Comparison of ENCODE assay signal across 7 cellular contexts in the genomic region with DNA sequence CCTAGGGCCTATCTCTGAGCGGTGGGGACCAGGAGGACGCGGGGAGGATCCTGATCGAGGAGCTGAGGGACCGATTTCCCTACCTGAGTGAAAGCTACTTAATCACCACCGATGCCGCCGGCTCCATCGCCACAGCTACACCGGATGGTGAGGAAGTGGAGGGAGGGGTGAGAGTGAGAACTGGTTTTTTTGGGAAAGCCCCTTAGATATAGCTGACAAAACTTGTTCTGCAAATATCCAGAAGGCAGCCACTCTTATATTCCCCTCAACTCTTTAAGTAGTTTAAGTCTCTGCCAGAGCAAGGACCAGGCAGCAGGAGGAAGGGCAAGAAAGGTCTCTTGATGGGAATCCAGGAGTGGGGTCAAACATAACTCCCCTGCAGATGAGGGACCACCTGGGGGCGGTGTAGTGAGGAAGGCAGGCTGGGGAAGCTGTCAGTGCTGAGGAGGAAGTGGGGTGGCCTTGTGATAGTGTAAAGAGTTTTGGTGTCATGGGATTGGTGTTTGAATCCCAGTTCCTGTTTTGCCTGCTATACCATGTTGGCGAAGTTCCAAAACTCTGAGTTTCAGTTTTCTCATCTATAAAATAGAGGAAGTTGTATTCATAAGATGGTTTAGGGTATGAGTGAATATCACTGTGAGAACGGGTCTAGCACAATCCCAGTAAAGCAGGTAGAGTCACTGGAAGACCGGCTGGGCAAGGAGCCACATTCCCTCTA. TPM values are rescaled to one million over a fixed set of nuclear protein-coding genes. Genes with fewer than 3 reads are reported as not detected.
DNase-seq lines count a peak whose midpoint lies in the region; ATAC-seq and TF ChIP-seq lines count a peak whose summit lies in the region.

No MANE protein-coding gene starts in this region.

- no peaks in the 10 kb centered on the region for H3K27me3 Mint-ChIP-seq in activated B cell treated with CpG ODN at 0.5 μM for 24 hours

- H3K36me3 Mint-ChIP-seq in activated B cell treated with CpG ODN at 0.5 μM for 24 hours (ENCODE audit: low read depth), result peaks cover 71% of the 10 kb centered on the region

- no peaks in the 10 kb centered on the region for H3K9me3 ChIP-seq in thyroid gland

- DNase-seq in GM19240 (ENCODE audit: insufficient read length, low spot score) (peak; percentile 61), activated B cell treated with CpG ODN at 0.5 μM for 24 hours (peak; percentile 64), dorsolateral prefrontal cortex (no peak), NCI-H2227 (lab: John Stamatoyannopoulos, UW; ENCODE audit: unreplicated experiment) (no peak), thyroid gland (no peak)
- DNase-seq in stimulated activated CD4-positive, alpha-beta T cell treated with anti-CD3 and anti-CD28 coated beads, Interleukin-15, amount 100 ng/mL, for 24 hours, result peak; percentile 69

- ATAC-seq in HG03354 (IDR thresholded peaks at IDR 0.05; ENCODE audit: poor library complexity, severe bottlenecking, unreplicated experiment) (peak; percentile 45), activated B cell treated with CpG ODN at 0.5 μM for 24 hours (ENCODE audit: low read depth) (peak; percentile 54)

- H3K27ac Mint-ChIP-seq in activated B cell treated with CpG ODN at 0.5 μM for 24 hours, result peak overlapping the region; percentile 99

- WGBS in thyroid gland, 2 donors, result 71 to 79% methylated on average over 14 of the region's 14 CpGs

- H3K27ac ChIP-seq in dorsolateral prefrontal cortex, result peak overlapping the region in 38 of 59 donors; percentile 1 to 70 (median 38)
- H3K27ac ChIP-seq in thyroid gland, result no peak overlapping the region

- H3K9me3 Mint-ChIP-seq in activated B cell treated with CpG ODN at 0.5 μM for 24 hours, result no peaks in the 10 kb centered on the region

- H3K27me3 ChIP-seq in dorsolateral prefrontal cortex (no peaks in the 10 kb centered on the region), thyroid gland (no peaks in the 10 kb centered on the region)

- CTCF ChIA-PET in activated B cell treated with CpG ODN at 0.5 μM for 24 hours (lab: Charles Lee), result interaction anchor here (1.6 to 4.0 kb wide), 5 partner anchors 22 to 259 kb away, joined by 4 to 26 read pairs (median 15); partner anchors contain the start of genes MCEE, MPHOSPH10 and ZNF638

- peak overlapping the region; percentile 97 for H3K4me3 Mint-ChIP-seq in activated B cell treated with CpG ODN at 0.5 μM for 24 hours

- peaks cover 7 to 27% of the 10 kb centered on the region in 2 donors for H3K36me3 ChIP-seq in thyroid gland

- TF ChIP-seq POLR2A in thyroid gland (IDR thresholded peaks at IDR 0.05), result no peak

- H3K4me1 Mint-ChIP-seq in activated B cell treated with CpG ODN at 0.5 μM for 24 hours, result peaks cover 75% of the 10 kb centered on the region

- intact Hi-C loops in activated B cell treated with CpG ODN at 0.5 μM for 24 hours (cut with micrococcal nuclease), result loop anchor here (1.0 kb wide), 2 partner anchors 23 to 58 kb away; partner anchors contain the start of genes MCEE and MPHOSPH10
- intact Hi-C loops in dorsolateral prefrontal cortex (cut with DNase I), result no loop called here
- intact Hi-C loops in thyroid gland (cut with DNase I), result loop anchor here (10.0 kb wide), 1 partner anchor 53 kb away; no protein-coding TSS in a partner anchor

- H3K4me3 ChIP-seq in dorsolateral prefrontal cortex (peak overlapping the region in 8 of 59 donors; percentile 1 to 100 (median 14)), thyroid gland (replicated peaks in 1 of 3) (no peak overlapping the region)

- H3K4me1 ChIP-seq in thyroid gland, result peaks cover 21 to 24% of the 10 kb centered on the region in 2 donors

- TF ChIP-seq CTCF in activated B cell treated with CpG ODN at 0.5 μM for 24 hours (IDR thresholded peaks at IDR 0.05) (no peak), dorsolateral prefrontal cortex (IDR thresholded peaks at IDR 0.05 in 54 of 56, conservative IDR thresholded peaks at IDR 0.05 in 2 of 56; ENCODE audit: low read depth in 1 of 56, partially characterized antibody in 56 of 56) (peak in 3 of 56 donors; percentile 10 to 28 (median 18)), thyroid gland (IDR thresholded peaks at IDR 0.05) (no peak)

- POLR2A ChIA-PET in activated B cell treated with CpG ODN at 0.5 μM for 24 hours (lab: Charles Lee), result interaction anchor here (1.0 to 7.5 kb wide), 15 partner anchors 9 to 1999 kb away, joined by 3 to 170 read pairs (median 4); partner anchors contain the start of genes MCEE, MPHOSPH10, PAIP2B and SFXN5

RNA-seq across cellular contexts. Expression of gene NAGK, which starts 3.4 kb away (rescaled TPM):
- total RNA-seq in activated B cell treated with CpG ODN at 0.5 μM for 24 hours (175 and 208 TPM in 2 replicates), dorsolateral prefrontal cortex (100 to 1,000 TPM in 47 of 120 experiments, 10 to 100 TPM in 73; 70.6 to 123 (median 96.5) TPM), thyroid gland (10 to 100 TPM; 40.5 to 88.0 (median 70.0) TPM)

RNA-seq across cellular contexts. Expression of gene MCEE, which starts 58.2 kb away (rescaled TPM):
- total RNA-seq in activated B cell treated with CpG ODN at 0.5 μM for 24 hours, result 11.1 and 12.2 TPM in 2 replicates
- total RNA-seq in dorsolateral prefrontal cortex, result 10 to 100 TPM in 105 of 120 experiments, 1 to 10 TPM in 15; 6.9 to 20.7 (median 12.9) TPM
- total RNA-seq in thyroid gland, result 10 to 100 TPM; 15.7 to 24.2 (median 18.3) TPM

RNA-seq across cellular contexts. Expression of gene MPHOSPH10, which starts 58.6 kb away (rescaled TPM):
- total RNA-seq in activated B cell treated with CpG ODN at 0.5 μM for 24 hours (47.6 and 47.8 TPM in 2 replicates), dorsolateral prefrontal cortex (10 to 100 TPM; 19.7 to 40.3 (median 30.2) TPM), thyroid gland (10 to 100 TPM; 27.6 to 53.2 (median 39.3) TPM)

Comparison
In these comparisons a context has a peak if more than half of its experiments do, and no peak if none do; other contexts are left out.
1. DNase-seq: peak in GM19240 (single experiment), activated B cell treated with CpG ODN at 0.5 μM for 24 hours (single experiment) and stimulated activated CD4-positive, alpha-beta T cell treated with anti-CD3 and anti-CD28 coated beads, Interleukin-15, amount 100 ng/mL, for 24 hours (single experiment); none in dorsolateral prefrontal cortex (0 of 10), NCI-H2227 (single experiment) and thyroid gland (0 of 2).
2. H3K27ac ChIP-seq: peak in dorsolateral prefrontal cortex (38 of 59); none in thyroid gland (0 of 3).
3. intact Hi-C loops: an anchor here in activated B cell treated with CpG ODN at 0.5 μM for 24 hours (1.0 kb wide) and thyroid gland (10.0 kb wide); none called in dorsolateral prefrontal cortex.